Comparison of ENCODE assay signal across 17 cellular contexts in genomic region chr1:154783976-154784375, GRCh38.
A peak's percentile ranks its signal among the peaks of the same experiment; 100 is the strongest.
DNase-seq lines count a peak whose midpoint lies in the region; ATAC-seq lines count a peak whose summit lies in the region.
"Had no signal": no experiment of that assay in that cellular context is flagged by ENCODE, and none has a peak within 500 bp of the region (broad histone marks: within the 10 kb centered on the region; RNA-seq: fewer than 3 reads in every experiment).

No MANE protein-coding gene starts in this region.

- no peak overlapping the region for H3K4me3 ChIP-seq in BLaER1 treated with 17β-estradiol and CSF1 and Interleukin-3, amounts not matched to agents 10 nM and 100 nM
- H3K4me3 ChIP-seq in CD4-positive, CD25-positive, alpha-beta regulatory T cell (ENCODE audit: low read depth, low read length) = no peak overlapping the region
- no peak overlapping the region for H3K4me3 ChIP-seq in naive thymus-derived CD4-positive, alpha-beta T cell (ENCODE audit: low read length)
- H3K4me3 ChIP-seq: coronary artery, heart left ventricle, left ventricle myocardium inferior, transverse colon had no signal

- peaks cover 0 to 8% (median 0%) of the 10 kb centered on the region in 11 experiments; a peak in 4 of 22 replicates for H3K9me3 ChIP-seq in BLaER1 treated with 17β-estradiol and CSF1 and Interleukin-3, amounts not matched to agents 10 nM and 100 nM (replicated peaks in 1 of 11)
- H3K9me3 ChIP-seq in CD4-positive, CD25-positive, alpha-beta regulatory T cell (ENCODE audit: control insufficient read depth in 2 of 2, low read length in 2 of 2) = no peaks in the 10 kb centered on the region
- no peaks in the 10 kb centered on the region for H3K9me3 ChIP-seq in naive thymus-derived CD4-positive, alpha-beta T cell (ENCODE audit: control insufficient read depth in 2 of 3, low read length in 3 of 3)
- H3K9me3 ChIP-seq: neutrophil, transverse colon had no signal

- H3K9me3 Mint-ChIP-seq in CD4-positive, CD25-positive, alpha-beta regulatory T cell = peaks cover 0 to under 1% (median 0%) of the 10 kb centered on the region in 7 donors
- H3K9me3 Mint-ChIP-seq in activated CD4-positive, alpha-beta memory T cell treated with anti-CD3 and anti-CD28 coated beads, Interleukin-2, amount 10 ng/mL, durations not matched to agents 7 days and 5 days = peaks cover 2% of the 10 kb centered on the region
- H3K9me3 Mint-ChIP-seq in naive thymus-derived CD4-positive, alpha-beta T cell = peaks cover 0 to 3% (median 0%) of the 10 kb centered on the region in 11 donors

- H3K9ac ChIP-seq in BLaER1 treated with 17β-estradiol and CSF1 and Interleukin-3, amounts not matched to agents 10 nM and 100 nM = no peak overlapping the region

- H3K27ac ChIP-seq in BLaER1 treated with 17β-estradiol and CSF1 and Interleukin-3, amounts not matched to agents 10 nM and 100 nM = peak overlapping the region in 7 of 11 experiments; percentile 28 to 64 (median 55); a peak in 10 of 22 replicates
- H3K27ac ChIP-seq in CD4-positive, CD25-positive, alpha-beta regulatory T cell (ENCODE audit: insufficient read depth, low read length, poor library complexity, severe bottlenecking) = no peak overlapping the region
- H3K27ac ChIP-seq in naive thymus-derived CD4-positive, alpha-beta T cell (ENCODE audit: low read depth, low read length) = peak overlapping the region; percentile 78
- H3K27ac ChIP-seq: brain microvascular endothelial cell, left ventricle myocardium inferior had no signal

- ATAC-seq in CD4-positive, CD25-positive, alpha-beta regulatory T cell (ENCODE audit: low read depth in 2 of 2) = no peak
- ATAC-seq in naive thymus-derived CD4-positive, alpha-beta T cell = no peak

- no peaks in the 10 kb centered on the region for H3K27me3 Mint-ChIP-seq in CD4-positive, CD25-positive, alpha-beta regulatory T cell
- no peaks in the 10 kb centered on the region for H3K27me3 Mint-ChIP-seq in activated CD4-positive, alpha-beta memory T cell treated with anti-CD3 and anti-CD28 coated beads, Interleukin-2, amount 10 ng/mL, durations not matched to agents 7 days and 5 days
- H3K27me3 Mint-ChIP-seq in naive thymus-derived CD4-positive, alpha-beta T cell = no peaks in the 10 kb centered on the region

- POLR2A ChIA-PET in activated CD4-positive, alpha-beta memory T cell treated with anti-CD3 and anti-CD28 coated beads, Interleukin-2, amount 10 ng/mL, durations not matched to agents 7 days and 5 days (lab: Charles Lee) = no interaction called here
- POLR2A ChIA-PET in naive thymus-derived CD4-positive, alpha-beta T cell (lab: Charles Lee) = interaction anchor here (0.6 to 0.8 kb wide), 5 partner anchors 9 to 878 kb away, joined by 3 read pairs; no protein-coding TSS in a partner anchor

- H3K27me3 ChIP-seq in BLaER1 treated with 17β-estradiol and CSF1 and Interleukin-3, amounts not matched to agents 10 nM and 100 nM = no peaks in the 10 kb centered on the region
- no peaks in the 10 kb centered on the region for H3K27me3 ChIP-seq in CD4-positive, CD25-positive, alpha-beta regulatory T cell (ENCODE audit: control insufficient read depth, insufficient read depth, low read length)
- no peaks in the 10 kb centered on the region for H3K27me3 ChIP-seq in naive thymus-derived CD4-positive, alpha-beta T cell (ENCODE audit: control insufficient read depth in 2 of 2, insufficient read depth in 2 of 2, low read length in 2 of 2)
- H3K27me3 ChIP-seq: brain microvascular endothelial cell, heart left ventricle, neutrophil, transverse colon had no signal

- no peaks in the 10 kb centered on the region for H3K36me3 Mint-ChIP-seq in CD4-positive, CD25-positive, alpha-beta regulatory T cell
- no peaks in the 10 kb centered on the region for H3K36me3 Mint-ChIP-seq in activated CD4-positive, alpha-beta memory T cell treated with anti-CD3 and anti-CD28 coated beads, Interleukin-2, amount 10 ng/mL, durations not matched to agents 7 days and 5 days (ENCODE audit: low read depth)
- H3K36me3 Mint-ChIP-seq in naive thymus-derived CD4-positive, alpha-beta T cell = peaks cover 0 to under 1% (median 0%) of the 10 kb centered on the region in 5 donors

- peaks cover 5 to 38% (median 15%) of the 10 kb centered on the region in 4 donors for H3K4me1 Mint-ChIP-seq in CD4-positive, CD25-positive, alpha-beta regulatory T cell
- peaks cover 27% of the 10 kb centered on the region for H3K4me1 Mint-ChIP-seq in activated CD4-positive, alpha-beta memory T cell treated with anti-CD3 and anti-CD28 coated beads, Interleukin-2, amount 10 ng/mL, durations not matched to agents 7 days and 5 days
- H3K4me1 Mint-ChIP-seq in naive thymus-derived CD4-positive, alpha-beta T cell = peaks cover 25 to 69% (median 46%) of the 10 kb centered on the region in 7 donors

- peaks cover 17 to 41% (median 38%) of the 10 kb centered on the region in 10 experiments for H3K4me1 ChIP-seq in BLaER1 treated with 17β-estradiol and CSF1 and Interleukin-3, amounts not matched to agents 10 nM and 100 nM
- peaks cover 21% of the 10 kb centered on the region for H3K4me1 ChIP-seq in CD4-positive, CD25-positive, alpha-beta regulatory T cell (ENCODE audit: control insufficient read depth, insufficient read depth, low read length, poor library complexity, severe bottlenecking)
- H3K4me1 ChIP-seq in naive thymus-derived CD4-positive, alpha-beta T cell (ENCODE audit: control insufficient read depth in 2 of 2, insufficient read depth in 2 of 2, low read length in 2 of 2) = peaks cover 15 to 33% of the 10 kb centered on the region in 2 donors

- no peaks in the 10 kb centered on the region for H4K20me1 ChIP-seq in BLaER1 treated with 17β-estradiol and CSF1 and Interleukin-3, amounts not matched to agents 10 nM and 100 nM

- intact Hi-C loops in naive thymus-derived CD4-positive, alpha-beta T cell (cut with micrococcal nuclease) = no loop called here

- H3K4me2 ChIP-seq in BLaER1 treated with 17β-estradiol and CSF1 and Interleukin-3, amounts not matched to agents 10 nM and 100 nM = peak overlapping the region in 10 of 11 experiments; percentile 29 to 82 (median 76); a peak in 20 of 22 replicates

- no peak for DNase-seq in CD4-positive, CD25-positive, alpha-beta regulatory T cell
- no peak for DNase-seq in activated CD4-positive, alpha-beta memory T cell treated with anti-CD3 and anti-CD28 coated beads, Interleukin-2, amount 10 ng/mL, durations not matched to agents 7 days and 5 days
- no peak for DNase-seq in naive thymus-derived CD4-positive, alpha-beta T cell
- DNase-seq in DMS79 (lab: John Stamatoyannopoulos, UW) (no peak), NCI-H524 treated with DMSO at 0.1 percent for 48 hours (lab: John Stamatoyannopoulos, UW) (no peak), NOMO-1 (lab: John Stamatoyannopoulos, UW; ENCODE audit: unreplicated experiment in 2 of 2) (no peak)
- DNase-seq: AML-193, brain microvascular endothelial cell, DMS 273 treated with DMSO at 0.1 percent for 48 hours, heart left ventricle, left ventricle myocardium inferior, NCI-H1105 treated with DMSO at 0.1 percent for 48 hours, NCI-H69, transverse colon had no signal

- CTCF ChIA-PET in activated CD4-positive, alpha-beta memory T cell treated with anti-CD3 and anti-CD28 coated beads, Interleukin-2, amount 10 ng/mL, durations not matched to agents 7 days and 5 days (lab: Charles Lee) = no interaction called here
- CTCF ChIA-PET in naive thymus-derived CD4-positive, alpha-beta T cell (lab: Charles Lee) = interaction anchor here (0.6 to 1.8 kb wide), 4 partner anchors 14 to 114 kb away, joined by 3 to 13 read pairs (median 4); no protein-coding TSS in a partner anchor

- peak overlapping the region; percentile 90 to 97 (median 92) for H3K27ac Mint-ChIP-seq in CD4-positive, CD25-positive, alpha-beta regulatory T cell
- H3K27ac Mint-ChIP-seq in activated CD4-positive, alpha-beta memory T cell treated with anti-CD3 and anti-CD28 coated beads, Interleukin-2, amount 10 ng/mL, durations not matched to agents 7 days and 5 days = peak overlapping the region; percentile 83
- peak overlapping the region; percentile 94 to 99 (median 98) for H3K27ac Mint-ChIP-seq in naive thymus-derived CD4-positive, alpha-beta T cell

- no peaks in the 10 kb centered on the region for H3K36me3 ChIP-seq in BLaER1 treated with 17β-estradiol and CSF1 and Interleukin-3, amounts not matched to agents 10 nM and 100 nM
- H3K36me3 ChIP-seq in CD4-positive, CD25-positive, alpha-beta regulatory T cell (ENCODE audit: control insufficient read depth, insufficient read depth, low read length) = no peaks in the 10 kb centered on the region
- H3K36me3 ChIP-seq in naive thymus-derived CD4-positive, alpha-beta T cell (ENCODE audit: control insufficient read depth in 2 of 3, insufficient read depth in 3 of 3, low read length in 3 of 3) = no peaks in the 10 kb centered on the region
- H3K36me3 ChIP-seq: brain microvascular endothelial cell, heart left ventricle, neutrophil, transverse colon had no signal

- peak overlapping the region in 2 of 4 donors; percentile 26 to 38 for H3K4me3 Mint-ChIP-seq in CD4-positive, CD25-positive, alpha-beta regulatory T cell
- H3K4me3 Mint-ChIP-seq in activated CD4-positive, alpha-beta memory T cell treated with anti-CD3 and anti-CD28 coated beads, Interleukin-2, amount 10 ng/mL, durations not matched to agents 7 days and 5 days = no peak overlapping the region
- peak overlapping the region in 8 of 10 donors; percentile 34 to 84 (median 72) for H3K4me3 Mint-ChIP-seq in naive thymus-derived CD4-positive, alpha-beta T cell
